14 cellular contexts compared by ENCODE assay signal in genomic region chr3:150635076-150635475, GRCh38. TPM values are rescaled to one million over a fixed set of nuclear protein-coding genes. Genes with fewer than 3 reads are reported as not detected.
DNase-seq lines count a peak whose midpoint lies in the region; ATAC-seq and TF ChIP-seq lines count a peak whose summit lies in the region.
"Had no signal": no experiment of that assay in that cellular context is flagged by ENCODE, and none has a peak within 500 bp of the region (broad histone marks: within the 10 kb centered on the region; RNA-seq: fewer than 3 reads in every experiment).

No MANE protein-coding gene starts in this region.

- H3K23ac ChIP-seq in trophoblast cell (ENCODE audit: low read length) = no peak overlapping the region

- DNase-seq in activated CD4-positive, alpha-beta T cell treated with anti-CD3 and anti-CD28 coated beads for 36 hours = no peak
- no peak for DNase-seq in activated CD4-positive, alpha-beta T cell treated with anti-CD3 and anti-CD28 coated beads for 1 hour
- DNase-seq in OCI-M1 (lab: John Stamatoyannopoulos, UW) (peak; percentile 21), dermis blood vessel endothelial cell (peak; percentile 13), trophoblast cell (no peak), MCF 10A (ENCODE audit: unreplicated experiment) (no peak), PC-9 (no peak)
- DNase-seq: activated CD8-positive, alpha-beta memory T cell treated with anti-CD3 and anti-CD28 coated beads, Interleukin-2, amount 50 U/mL, for 4 hours; NCI-H1417 treated with DMSO at 0.1 percent for 48 hours; NCI-H526; nephron progenitor cell had no signal

- POLR2A ChIA-PET in activated CD4-positive, alpha-beta T cell treated with anti-CD3 and anti-CD28 coated beads for 36 hours (lab: Charles Lee) = interaction anchor here (0.7 kb wide), 2 partner anchors 25 to 40 kb away, joined by 3 read pairs; no protein-coding TSS in a partner anchor
- POLR2A ChIA-PET in MCF 10A (lab: Yijun Ruan, JAX) = interaction anchor here (0.7 to 1.9 kb wide), 3 partner anchors 32 to 280 kb away, joined by 3 to 5 read pairs (median 4); partner anchors contain the start of gene SELENOT
- POLR2A ChIA-PET in PC-9 (lab: Charles Lee; ENCODE audit: unreplicated experiment) = no interaction called here

- H3K9me3 Mint-ChIP-seq in activated CD4-positive, alpha-beta T cell treated with anti-CD3 and anti-CD28 coated beads for 36 hours (ENCODE audit: low read depth) = no peaks in the 10 kb centered on the region
- H3K9me3 Mint-ChIP-seq in MCF 10A (ENCODE audit: unreplicated experiment) = no peaks in the 10 kb centered on the region
- H3K9me3 Mint-ChIP-seq: nephron progenitor cell had no signal

- TF ChIP-seq CTCF in MCF 10A (IDR thresholded peaks at IDR 0.05; ENCODE audit: unreplicated experiment) (no peak), PC-9 (conservative IDR thresholded peaks at IDR 0.05) (no peak)

- H3K27ac Mint-ChIP-seq in activated CD4-positive, alpha-beta T cell treated with anti-CD3 and anti-CD28 coated beads for 36 hours = peak overlapping the region; percentile 28
- no peak overlapping the region for H3K27ac Mint-ChIP-seq in MCF 10A (ENCODE audit: low read depth, unreplicated experiment)

- WGBS in trophoblast cell (ENCODE audit: extremely low coverage, insufficient coverage, insufficient read length) = no CpG with 5 or more reads among the region's 6 CpGs

- ATAC-seq in activated CD4-positive, alpha-beta T cell treated with anti-CD3 and anti-CD28 coated beads for 36 hours = no peak
- no peak for ATAC-seq in GM21528 (IDR thresholded peaks at IDR 0.05; ENCODE audit: low FRiP score, unreplicated experiment)
- ATAC-seq: A549 had no signal

- H3K4ac ChIP-seq in trophoblast cell (ENCODE audit: low read depth, low read length) = no peak overlapping the region

- no peak overlapping the region for H3K4me3 ChIP-seq in trophoblast cell (ENCODE audit: low read depth, low read length)
- H3K4me3 ChIP-seq in PC-9 = no peak overlapping the region
- H3K4me3 ChIP-seq: A549, thoracic aorta had no signal

- H3K18ac ChIP-seq in trophoblast cell (ENCODE audit: low read length) = no peak overlapping the region

- H3K9me2 ChIP-seq in PC-9 (ENCODE audit: insufficient read depth) = no peaks in the 10 kb centered on the region

- H2BK5ac ChIP-seq in trophoblast cell (ENCODE audit: low read depth, low read length, poor library complexity) = no peak overlapping the region

- H3K79me1 ChIP-seq in trophoblast cell (ENCODE audit: low read length) = no peaks in the 10 kb centered on the region

- intact Hi-C loops in activated CD4-positive, alpha-beta T cell treated with anti-CD3 and anti-CD28 coated beads for 36 hours (cut with DNase I, micrococcal nuclease) = no loop called here
- intact Hi-C loops in MCF 10A (cut with micrococcal nuclease) = no loop called here
- intact Hi-C loops in PC-9 (cut with micrococcal nuclease; ENCODE audit: unreplicated experiment) = no loop called here

- H3K79me2 ChIP-seq in trophoblast cell (ENCODE audit: control insufficient read depth, insufficient read depth, low read length, poor library complexity) (no peaks in the 10 kb centered on the region), PC-9 (ENCODE audit: low read depth) (no peaks in the 10 kb centered on the region)

- no peak overlapping the region for H4K91ac ChIP-seq in trophoblast cell (ENCODE audit: low read depth, low read length)

- H2AFZ ChIP-seq in trophoblast cell (ENCODE audit: insufficient read depth, low read length, poor library complexity) (no peak overlapping the region), PC-9 (no peak overlapping the region)

- CTCF ChIA-PET in activated CD4-positive, alpha-beta T cell treated with anti-CD3 and anti-CD28 coated beads for 36 hours (lab: Charles Lee) = interaction anchor here (0.5 to 1.6 kb wide), 7 partner anchors 8 to 229 kb away, joined by 3 to 4 read pairs (median 4); no protein-coding TSS in a partner anchor
- CTCF ChIA-PET in MCF 10A (lab: Yijun Ruan, JAX) (no interaction called here), PC-9 (lab: Charles Lee) (interaction anchor here (0.6 kb wide), 2 partner anchors 221 to 474 kb away, joined by 7 read pairs; no protein-coding TSS in a partner anchor)

- H3K9ac ChIP-seq in trophoblast cell (ENCODE audit: low read length) = no peak overlapping the region

- H3K14ac ChIP-seq in trophoblast cell (ENCODE audit: low read length) = no peak overlapping the region

- H4K8ac ChIP-seq in trophoblast cell (ENCODE audit: low read depth, low read length) = peak overlapping the region; percentile 23

- no peaks in the 10 kb centered on the region for H4K20me1 ChIP-seq in PC-9 (ENCODE audit: insufficient read depth)

- H2BK12ac ChIP-seq in trophoblast cell (ENCODE audit: low read length) = no peak overlapping the region

- no peaks in the 10 kb centered on the region for H3K27me3 ChIP-seq in trophoblast cell (ENCODE audit: insufficient read depth, low read length)
- H3K27me3 ChIP-seq in PC-9 (ENCODE audit: insufficient read depth, low read depth) = no peaks in the 10 kb centered on the region

- BruUV-seq in MCF 10A (replicated peaks; lab: Mats Ljungman, UMichigan) = no TSS peak
- no TSS peak for BruUV-seq in PC-9 (replicated peaks; lab: Mats Ljungman, UMichigan)

- H4K12ac ChIP-seq in trophoblast cell (ENCODE audit: low read depth, low read length) = peak overlapping the region; percentile 43

- H3K4me1 ChIP-seq in trophoblast cell (ENCODE audit: control insufficient read depth in 1 of 2, insufficient read depth in 2 of 2, low read length in 2 of 2) = no peaks in the 10 kb centered on the region
- no peaks in the 10 kb centered on the region for H3K4me1 ChIP-seq in PC-9 (replicated peaks; ENCODE audit: insufficient read depth)
- H3K4me1 ChIP-seq: A549 had no signal

- peaks cover 4 to 7% of the 10 kb centered on the region in 2 experiments for H3K36me3 ChIP-seq in trophoblast cell (ENCODE audit: control insufficient read depth in 1 of 2, insufficient read depth in 2 of 2, low read length in 2 of 2)
- H3K36me3 ChIP-seq in PC-9 (ENCODE audit: low read depth) = no peaks in the 10 kb centered on the region
- H3K36me3 ChIP-seq: thoracic aorta had no signal

- H3K4me2 ChIP-seq in trophoblast cell (ENCODE audit: low read length) = no peak overlapping the region
- H3K4me2 ChIP-seq in PC-9 = no peak overlapping the region
- H3K4me2 ChIP-seq: A549 had no signal

- peaks cover 31% of the 10 kb centered on the region for H3K4me1 Mint-ChIP-seq in activated CD4-positive, alpha-beta T cell treated with anti-CD3 and anti-CD28 coated beads for 36 hours
- H3K4me1 Mint-ChIP-seq in MCF 10A (ENCODE audit: insufficient read depth, unreplicated experiment) = no peaks in the 10 kb centered on the region

- H2BK120ac ChIP-seq in trophoblast cell (ENCODE audit: insufficient read depth, low read length, poor library complexity) = no peak overlapping the region

- H2AK5ac ChIP-seq in trophoblast cell (ENCODE audit: low read length) = peak overlapping the region; percentile 29

- no peak overlapping the region for H3K27ac ChIP-seq in trophoblast cell (ENCODE audit: low read depth, low read length)
- H3K27ac ChIP-seq in PC-9 = no peak overlapping the region
- H3K27ac ChIP-seq: A549, thoracic aorta had no signal

- H3K27me3 Mint-ChIP-seq in activated CD4-positive, alpha-beta T cell treated with anti-CD3 and anti-CD28 coated beads for 36 hours = no peaks in the 10 kb centered on the region
- no peaks in the 10 kb centered on the region for H3K27me3 Mint-ChIP-seq in MCF 10A (ENCODE audit: insufficient read depth, unreplicated experiment)

- no peaks in the 10 kb centered on the region for H3F3A ChIP-seq in PC-9 (ENCODE audit: insufficient read depth, low read depth)

- H3K9me3 ChIP-seq in trophoblast cell (ENCODE audit: insufficient read depth, low read depth, low read length) = no peaks in the 10 kb centered on the region
- H3K9me3 ChIP-seq in PC-9 (ENCODE audit: insufficient read depth, low read depth) = no peaks in the 10 kb centered on the region
- H3K9me3 ChIP-seq: A549, thoracic aorta had no signal

- H3K36me3 Mint-ChIP-seq in activated CD4-positive, alpha-beta T cell treated with anti-CD3 and anti-CD28 coated beads for 36 hours (ENCODE audit: low read depth) = peaks cover 8% of the 10 kb centered on the region
- peaks cover 22% of the 10 kb centered on the region for H3K36me3 Mint-ChIP-seq in MCF 10A (ENCODE audit: insufficient read depth, unreplicated experiment)

- no peak overlapping the region for H3K4me3 Mint-ChIP-seq in activated CD4-positive, alpha-beta T cell treated with anti-CD3 and anti-CD28 coated beads for 36 hours
- no peak overlapping the region for H3K4me3 Mint-ChIP-seq in MCF 10A (ENCODE audit: unreplicated experiment)
- H3K4me3 Mint-ChIP-seq: nephron progenitor cell had no signal

RNA-seq across cellular contexts. Expression of gene SELENOT, which starts 32.0 kb away (rescaled TPM):
- 100 to 1,000 TPM in 1 of 2 experiments, 10 to 100 TPM in 1; 88.6 to 134 TPM for total RNA-seq in activated CD4-positive, alpha-beta T cell treated with anti-CD3 and anti-CD28 coated beads for 36 hours
- total RNA-seq in dermis blood vessel endothelial cell (151 and 153 TPM in 2 replicates), MCF 10A (2022) (71.1 and 80.7 TPM in 2 replicates), PC-9 (2021) (59.5 and 84.1 TPM in 2 replicates)
- polyA plus RNA-seq in trophoblast cell (2013) = 176 and 185 TPM in 2 replicates

Comparison
In these comparisons a context has a peak if more than half of its experiments do, and no peak if none do; other contexts are left out.
1. DNase-seq: peak in OCI-M1 (single experiment) and dermis blood vessel endothelial cell (single experiment); none in activated CD4-positive, alpha-beta T cell treated with anti-CD3 and anti-CD28 coated beads for 36 hours (single experiment), activated CD4-positive, alpha-beta T cell treated with anti-CD3 and anti-CD28 coated beads for 1 hour (single experiment), trophoblast cell (0 of 2), MCF 10A (single experiment) and PC-9 (0 of 2).